ENCODE assay signal across 2 cellular contexts in the genomic region with DNA sequence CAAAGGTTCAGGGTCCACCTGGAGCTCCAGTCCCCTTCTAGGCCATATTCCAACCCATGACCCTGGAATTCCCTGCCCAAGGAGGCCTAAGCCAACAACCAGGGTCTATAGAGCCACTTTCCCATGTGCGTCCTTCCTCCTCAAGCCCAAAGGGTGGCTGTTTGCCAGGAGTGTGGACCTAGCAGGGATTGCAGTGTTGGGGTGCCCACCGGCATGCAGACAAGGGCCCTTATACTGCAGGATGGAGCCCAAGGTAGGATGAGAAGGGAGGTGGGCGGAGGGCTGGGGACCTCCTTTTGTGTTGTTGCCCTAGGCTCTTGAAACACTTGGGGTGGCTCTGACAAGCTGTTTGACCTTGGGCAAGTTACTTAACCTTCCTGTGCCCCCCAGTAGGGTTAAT.
TF ChIP-seq lines count a peak whose summit lies in the region.

No MANE protein-coding gene starts in this region.

TF ChIP-seq in H1, 55 proteins besides CTCF, POLR2A, EP300 and RAD21:
- TF ChIP-seq KDM1A (IDR thresholded peaks at IDR 0.05; ENCODE audit: borderline replicate concordance, low read length) (no peak), SP2 (IDR thresholded peaks at IDR 0.05; ENCODE audit: low read length) (no peak), SIRT6 (IDR thresholded peaks at IDR 0.05; ENCODE audit: low read length) (no peak)
- TF ChIP-seq, protein P1, sequence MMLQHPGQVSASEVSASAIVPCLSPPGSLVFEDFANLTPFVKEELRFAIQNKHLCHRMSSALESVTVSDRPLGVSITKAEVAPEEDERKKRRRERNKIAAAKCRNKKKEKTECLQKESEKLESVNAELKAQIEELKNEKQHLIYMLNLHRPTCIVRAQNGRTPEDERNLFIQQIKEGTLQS (IDR thresholded peaks at IDR 0.05; ENCODE audit: insufficient read depth, low read depth, low read length), result no peak

TF ChIP-seq in neural cell, 6 proteins besides CTCF, POLR2A, EP300 and RAD21:
- TF ChIP-seq SMC3 (conservative IDR thresholded peaks at IDR 0.05; ENCODE audit: poor library complexity) (no peak), MXI1 (conservative IDR thresholded peaks at IDR 0.05; ENCODE audit: poor library complexity, severe bottlenecking) (no peak), TAF1 (IDR thresholded peaks at IDR 0.05; ENCODE audit: low read depth) (no peak), EZH2 (IDR thresholded peaks at IDR 0.05; ENCODE audit: borderline replicate concordance, insufficient read depth, low read length, poor library complexity, severe bottlenecking) (no peak), POLR2AphosphoS5 (IDR thresholded peaks at IDR 0.05) (no peak)
- TF ChIP-seq, protein P2, sequence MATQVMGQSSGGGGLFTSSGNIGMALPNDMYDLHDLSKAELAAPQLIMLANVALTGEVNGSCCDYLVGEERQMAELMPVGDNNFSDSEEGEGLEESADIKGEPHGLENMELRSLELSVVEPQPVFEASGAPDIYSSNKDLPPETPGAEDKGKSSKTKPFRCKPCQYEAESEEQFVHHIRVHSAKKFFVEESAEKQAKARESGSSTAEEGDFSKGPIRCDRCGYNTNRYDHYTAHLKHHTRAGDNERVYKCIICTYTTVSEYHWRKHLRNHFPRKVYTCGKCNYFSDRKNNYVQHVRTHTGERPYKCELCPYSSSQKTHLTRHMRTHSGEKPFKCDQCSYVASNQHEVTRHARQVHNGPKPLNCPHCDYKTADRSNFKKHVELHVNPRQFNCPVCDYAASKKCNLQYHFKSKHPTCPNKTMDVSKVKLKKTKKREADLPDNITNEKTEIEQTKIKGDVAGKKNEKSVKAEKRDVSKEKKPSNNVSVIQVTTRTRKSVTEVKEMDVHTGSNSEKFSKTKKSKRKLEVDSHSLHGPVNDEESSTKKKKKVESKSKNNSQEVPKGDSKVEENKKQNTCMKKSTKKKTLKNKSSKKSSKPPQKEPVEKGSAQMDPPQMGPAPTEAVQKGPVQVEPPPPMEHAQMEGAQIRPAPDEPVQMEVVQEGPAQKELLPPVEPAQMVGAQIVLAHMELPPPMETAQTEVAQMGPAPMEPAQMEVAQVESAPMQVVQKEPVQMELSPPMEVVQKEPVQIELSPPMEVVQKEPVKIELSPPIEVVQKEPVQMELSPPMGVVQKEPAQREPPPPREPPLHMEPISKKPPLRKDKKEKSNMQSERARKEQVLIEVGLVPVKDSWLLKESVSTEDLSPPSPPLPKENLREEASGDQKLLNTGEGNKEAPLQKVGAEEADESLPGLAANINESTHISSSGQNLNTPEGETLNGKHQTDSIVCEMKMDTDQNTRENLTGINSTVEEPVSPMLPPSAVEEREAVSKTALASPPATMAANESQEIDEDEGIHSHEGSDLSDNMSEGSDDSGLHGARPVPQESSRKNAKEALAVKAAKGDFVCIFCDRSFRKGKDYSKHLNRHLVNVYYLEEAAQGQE (IDR thresholded peaks at IDR 0.05; ENCODE audit: borderline replicate concordance), result no peak
TF ChIP-seq in neural cell: peak in this region for 0.
